28 cellular contexts compared by ENCODE assay signal in the genomic region with DNA sequence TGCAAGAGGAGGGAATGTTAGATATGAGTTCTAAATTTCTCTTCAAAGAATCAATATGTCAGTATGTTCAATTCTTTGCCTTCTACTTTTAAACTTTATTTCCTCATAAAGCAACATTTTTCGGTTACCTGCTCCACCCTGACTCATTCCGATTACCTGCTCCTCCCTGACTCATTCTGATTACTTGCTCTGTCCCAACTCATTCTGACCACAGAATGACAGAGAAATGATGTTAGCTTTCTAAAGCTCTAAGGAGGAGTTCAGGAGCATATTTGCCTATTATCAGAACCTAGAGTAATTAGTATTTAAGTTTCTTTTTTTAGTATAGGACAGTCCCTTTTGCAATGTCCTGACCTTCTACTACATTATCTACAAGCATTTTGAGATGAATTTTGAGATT. TPM values are rescaled to one million over a fixed set of nuclear protein-coding genes. Genes with fewer than 3 reads are reported as not detected.
"Had no signal": no experiment of that assay in that cellular context is flagged by ENCODE, and none has a peak within 500 bp of the region (broad histone marks: within the 10 kb centered on the region; RNA-seq: fewer than 3 reads in every experiment).

No MANE protein-coding gene starts in this region.

- H3K9me3 ChIP-seq: ascending aorta, body of pancreas had no signal

- ATAC-seq: activated naive CD4-positive, alpha-beta T cell treated with anti-CD3 and anti-CD28 coated beads, Interleukin-2, amount 50 U/mL, for 72 hours; activated naive CD8-positive, alpha-beta T cell treated with anti-CD3 and anti-CD28 coated beads, Interleukin-2, amount 50 U/mL, for 24 hours; activated T-cell treated with anti-CD3 and anti-CD28 coated beads, Interleukin-2, amount 50 U/mL, for 4 hours; body of pancreas; K562; Right ventricle myocardium inferior had no signal

- H3K4me3 ChIP-seq: ascending aorta, body of pancreas, cardiac muscle cell, K562, SK-N-MC had no signal

- H3K27me3 ChIP-seq: ascending aorta, body of pancreas, cardiac muscle cell had no signal

- H3K4me3 Mint-ChIP-seq: activated CD4-positive, alpha-beta memory T cell treated with anti-CD3 and anti-CD28 coated beads for 36 hours; activated CD4-positive, alpha-beta T cell treated with anti-CD3 and anti-CD28 coated beads, Interleukin-2, amount 10 ng/mL, durations not matched to agents 7 days and 5 days; activated naive CD8-positive, alpha-beta T cell treated with anti-CD3 and anti-CD28 coated beads, Interleukin-2, amount 50 U/mL, for 24 hours; activated T-cell treated with anti-CD3 and anti-CD28 coated beads, Interleukin-2, amount 50 U/mL, for 4 hours had no signal

- H3K4me1 ChIP-seq: ascending aorta, body of pancreas had no signal

- DNase-seq: activated CD4-positive, alpha-beta memory T cell treated with anti-CD3 and anti-CD28 coated beads for 36 hours; activated CD4-positive, alpha-beta T cell treated with anti-CD3 and anti-CD28 coated beads, Interleukin-2, amount 10 ng/mL, durations not matched to agents 7 days and 5 days; activated CD4-positive, CD25-positive, alpha-beta regulatory T cell; activated CD8-positive, alpha-beta memory T cell treated with anti-CD3 and anti-CD28 coated beads for 24 hours; activated effector memory CD4-positive, alpha-beta T cell treated with anti-CD3 and anti-CD28 coated beads, Interleukin-2, amount 50 U/mL, for 16 hours; activated naive CD4-positive, alpha-beta T cell treated with Interleukin-2 at 50 U/mL for 16 hours; activated naive CD8-positive, alpha-beta T cell treated with anti-CD3 and anti-CD28 coated beads, Interleukin-2, amount 50 U/mL, for 24 hours; activated T-cell treated with anti-CD3 and anti-CD28 coated beads, Interleukin-2, amount 50 U/mL, for 4 hours; amniotic stem cell; body of pancreas; Karpas-422; MV-4-11; NCI-H1092 treated with DMSO at 0.1 percent for 48 hours; NCI-H1417 treated with DMSO at 0.1 percent for 48 hours; NCI-H1694; NCI-H2029; NCI-H345; NCI-H510A; NCI-H69; T-helper 1 cell had no signal

- H3K36me3 ChIP-seq: ascending aorta, cardiac muscle cell had no signal

- H3K27me3 Mint-ChIP-seq: activated CD4-positive, alpha-beta memory T cell treated with anti-CD3 and anti-CD28 coated beads for 36 hours; activated CD4-positive, alpha-beta T cell treated with anti-CD3 and anti-CD28 coated beads, Interleukin-2, amount 10 ng/mL, durations not matched to agents 7 days and 5 days had no signal

- H3K36me3 Mint-ChIP-seq: activated CD4-positive, alpha-beta memory T cell treated with anti-CD3 and anti-CD28 coated beads for 36 hours had no signal

- H3K27ac ChIP-seq: ascending aorta, body of pancreas, cardiac muscle cell, SK-N-MC, VCaP had no signal

- H3K27ac Mint-ChIP-seq: activated CD4-positive, alpha-beta memory T cell treated with anti-CD3 and anti-CD28 coated beads for 36 hours; activated CD4-positive, alpha-beta T cell treated with anti-CD3 and anti-CD28 coated beads, Interleukin-2, amount 10 ng/mL, durations not matched to agents 7 days and 5 days; activated naive CD4-positive, alpha-beta T cell treated with anti-CD3 and anti-CD28 coated beads, Interleukin-2, amount 50 U/mL, for 72 hours; activated naive CD8-positive, alpha-beta T cell treated with anti-CD3 and anti-CD28 coated beads, Interleukin-2, amount 50 U/mL, for 24 hours had no signal

- H3K4me1 Mint-ChIP-seq: activated CD4-positive, alpha-beta T cell treated with anti-CD3 and anti-CD28 coated beads, Interleukin-2, amount 10 ng/mL, durations not matched to agents 7 days and 5 days; activated naive CD8-positive, alpha-beta T cell treated with anti-CD3 and anti-CD28 coated beads, Interleukin-2, amount 50 U/mL, for 24 hours had no signal

RNA-seq across cellular contexts. Expression of gene PPP1R9A, which starts 24.5 kb away (rescaled TPM):
- total RNA-seq: activated CD4-positive, alpha-beta memory T cell treated with anti-CD3 and anti-CD28 coated beads for 36 hours; activated CD4-positive, alpha-beta T cell treated with anti-CD3 and anti-CD28 coated beads, Interleukin-2, amount 10 ng/mL, durations not matched to agents 7 days and 5 days; activated naive CD4-positive, alpha-beta T cell treated with anti-CD3 and anti-CD28 coated beads, Interleukin-2, amount 50 U/mL, for 72 hours; T-helper 2 cell treated with Interferon-gamma antibody and Interleukin-4, amounts not matched to agents 100 ng/mL and 5 ng/mL, for 36 hours had no signal
- polyA plus RNA-seq: K562 had no signal
